ENCODE assay signal across 25 cellular contexts in genomic region chr20:38227578-38228360, GRCh38. TPM values are rescaled to one million over a fixed set of nuclear protein-coding genes. Genes with fewer than 3 reads are reported as not detected.
"Had no signal": no experiment of that assay in that cellular context is flagged by ENCODE, and none has a peak within 500 bp of the region (broad histone marks: within the 10 kb centered on the region; RNA-seq: fewer than 3 reads in every experiment).

No MANE protein-coding gene starts in this region.

- H3K4me3 Mint-ChIP-seq: activated CD8-positive, alpha-beta T cell treated with anti-CD3 and anti-CD28 coated beads for 36 hours; activated naive CD4-positive, alpha-beta T cell treated with anti-CD3 and anti-CD28 coated beads, Interleukin-2, amount 10 ng/mL, durations not matched to agents 7 days and 5 days; activated naive CD8-positive, alpha-beta T cell treated with anti-CD3 and anti-CD28 coated beads for 36 hours; activated T-cell treated with anti-CD3 and anti-CD28 coated beads, Interleukin-2, amount 50 U/mL, for 72 hours; T-helper 2 cell treated with Interferon-gamma antibody and Interleukin-4, amounts not matched to agents 5 μg/mL and 100 μg/mL, for 36 hours had no signal

- DNase-seq: activated CD4-positive, alpha-beta T cell treated with anti-CD3 and anti-CD28 coated beads for 4 hours; activated CD8-positive, alpha-beta memory T cell treated with anti-CD3 and anti-CD28 coated beads, Interleukin-2, amount 50 U/mL, for 4 hours; activated CD8-positive, alpha-beta T cell treated with anti-CD3 and anti-CD28 coated beads for 36 hours; activated gamma-delta T cell treated with Interleukin-2 at 50 U/mL for 16 hours; activated naive CD4-positive, alpha-beta T cell treated with anti-CD3 and anti-CD28 coated beads, Interleukin-2, amount 10 ng/mL, durations not matched to agents 7 days and 5 days; activated naive CD8-positive, alpha-beta T cell treated with anti-CD3 and anti-CD28 coated beads for 36 hours; activated T-cell treated with anti-CD3 and anti-CD28 coated beads, Interleukin-2, amount 50 U/mL, for 72 hours; caudate nucleus; Kasumi-1; NCI-H1105 treated with DMSO at 0.1 percent for 48 hours; NCI-H2029; NCI-H2107; NCI-H2171 treated with DMSO at 0.1 percent for 48 hours; NCI-H226; NCI-H526; SHP77 had no signal

- H3K4me1 ChIP-seq: SJSA1 had no signal

- H3K36me3 Mint-ChIP-seq: activated naive CD4-positive, alpha-beta T cell treated with anti-CD3 and anti-CD28 coated beads, Interleukin-2, amount 10 ng/mL, durations not matched to agents 7 days and 5 days; activated naive CD8-positive, alpha-beta T cell treated with anti-CD3 and anti-CD28 coated beads for 36 hours had no signal

- H3K4me3 ChIP-seq: SJSA1 had no signal

- H3K9me3 ChIP-seq: SJSA1 had no signal

- H3K27ac Mint-ChIP-seq: activated CD8-positive, alpha-beta T cell treated with anti-CD3 and anti-CD28 coated beads for 36 hours; activated naive CD4-positive, alpha-beta T cell treated with anti-CD3 and anti-CD28 coated beads, Interleukin-2, amount 10 ng/mL, durations not matched to agents 7 days and 5 days; activated naive CD8-positive, alpha-beta T cell treated with anti-CD3 and anti-CD28 coated beads for 36 hours; activated T-cell treated with anti-CD3 and anti-CD28 coated beads, Interleukin-2, amount 50 U/mL, for 72 hours; activated T-helper 2 cell treated with anti-CD3 and anti-CD28 coated beads, Interferon-gamma antibody, Interleukin-2, Interleukin-4, amounts not matched to agents 10 μg/mL and 5 μg/mL and 100 μg/mL, durations not matched to agents 14 hours and 24 hours and 36 hours; T-helper 2 cell treated with Interferon-gamma antibody and Interleukin-4, amounts not matched to agents 5 μg/mL and 100 μg/mL, for 36 hours had no signal

- H3K4me1 Mint-ChIP-seq: activated naive CD8-positive, alpha-beta T cell treated with anti-CD3 and anti-CD28 coated beads for 36 hours had no signal

- H3K36me3 ChIP-seq: SJSA1 had no signal

- H3K27ac ChIP-seq: RWPE1, SJSA1 had no signal

- H3K9me3 Mint-ChIP-seq: activated CD8-positive, alpha-beta T cell treated with anti-CD3 and anti-CD28 coated beads for 36 hours; activated naive CD4-positive, alpha-beta T cell treated with anti-CD3 and anti-CD28 coated beads, Interleukin-2, amount 10 ng/mL, durations not matched to agents 7 days and 5 days; activated naive CD8-positive, alpha-beta T cell treated with anti-CD3 and anti-CD28 coated beads for 36 hours; activated T-cell treated with anti-CD3 and anti-CD28 coated beads, Interleukin-2, amount 50 U/mL, for 72 hours; activated T-helper 2 cell treated with anti-CD3 and anti-CD28 coated beads, Interferon-gamma antibody, Interleukin-2, Interleukin-4, amounts not matched to agents 10 μg/mL and 5 μg/mL and 100 μg/mL, durations not matched to agents 14 hours and 24 hours and 36 hours; T-helper 2 cell treated with Interferon-gamma antibody and Interleukin-4, amounts not matched to agents 5 μg/mL and 100 μg/mL, for 36 hours had no signal

- H3K27me3 ChIP-seq: SJSA1 had no signal

- ATAC-seq: activated CD4-positive, CD25-positive, alpha-beta regulatory T cell treated with anti-CD3 and anti-CD28 coated beads, Interleukin-2, amount 50 U/mL, for 24 hours; activated CD8-positive, alpha-beta T cell treated with anti-CD3 and anti-CD28 coated beads for 36 hours; activated T-cell treated with anti-CD3 and anti-CD28 coated beads, Interleukin-2, amount 50 U/mL, for 72 hours; Panc1; SK-N-SH treated with all-trans-retinoic acid at 6 μM for 48 hours had no signal

RNA-seq across cellular contexts. Expression of gene KIAA1755, which starts 32.8 kb away (rescaled TPM):
- total RNA-seq: activated CD8-positive, alpha-beta T cell treated with anti-CD3 and anti-CD28 coated beads for 36 hours; activated naive CD8-positive, alpha-beta T cell treated with anti-CD3 and anti-CD28 coated beads for 36 hours; activated T-cell treated with anti-CD3 and anti-CD28 coated beads, Interleukin-2, amount 50 U/mL, for 72 hours; activated T-helper 2 cell treated with anti-CD3 and anti-CD28 coated beads, Interferon-gamma antibody, Interleukin-2, Interleukin-4, amounts not matched to agents 10 μg/mL and 5 μg/mL and 100 μg/mL, durations not matched to agents 14 hours and 24 hours and 36 hours; NCI-H460; T-helper 1 cell treated with Interleukin-12 subunit alpha and Interleukin-12 subunit beta and Interleukin-4 antibody, amounts not matched to agents 30 ng/mL and 1 ng/mL, for 36 hours had no signal
